ENCODE assay signal across 13 cellular contexts in genomic region chr12:91921555-91921954, GRCh38.
"Had no signal": no experiment of that assay in that cellular context is flagged by ENCODE, and none has a peak within 500 bp of the region (broad histone marks: within the 10 kb centered on the region; RNA-seq: fewer than 3 reads in every experiment).

No MANE protein-coding gene starts in this region.

- DNase-seq: activated CD4-positive, alpha-beta T cell treated with anti-CD3 and anti-CD28 coated beads, Interleukin-2, amount 50 U/mL, for 48 hours; activated CD4-positive, CD25-positive, alpha-beta regulatory T cell treated with anti-CD3 and anti-CD28 coated beads, Interleukin-2, amount 50 U/mL, for 72 hours; activated CD8-positive, alpha-beta memory T cell treated with anti-CD3 and anti-CD28 coated beads, Interleukin-2, amount 10 ng/mL, durations not matched to agents 7 days and 5 days; activated naive CD4-positive, alpha-beta T cell treated with anti-CD3 and anti-CD28 coated beads for 36 hours; anterior cingulate cortex; islet precursor cell; nephron progenitor cell; stimulated activated CD4-positive, alpha-beta T cell treated with anti-CD3 and anti-CD28 coated beads, Interleukin-4, amount 100 ng/mL, for 1 hour; stimulated activated CD8-positive, alpha-beta memory T cell treated with anti-CD3 and anti-CD28 coated beads, Interleukin-4, amount 100 ng/mL, for 48 hours; SW 1271; T-helper 9 cell; upper lobe of left lung had no signal

- H3K4me3 Mint-ChIP-seq: activated CD8-positive, alpha-beta memory T cell treated with anti-CD3 and anti-CD28 coated beads, Interleukin-2, amount 10 ng/mL, durations not matched to agents 7 days and 5 days; activated naive CD4-positive, alpha-beta T cell treated with anti-CD3 and anti-CD28 coated beads for 36 hours; nephron progenitor cell; stimulated activated naive CD8-positive, alpha-beta T cell treated with anti-CD3 and anti-CD28 coated beads, Interleukin-15, Interleukin-2, amounts not matched to agents 100 ng/mL and 50 ng/mL, for 24 hours had no signal

- H3K27ac Mint-ChIP-seq: activated CD8-positive, alpha-beta memory T cell treated with anti-CD3 and anti-CD28 coated beads, Interleukin-2, amount 10 ng/mL, durations not matched to agents 7 days and 5 days; activated naive CD4-positive, alpha-beta T cell treated with anti-CD3 and anti-CD28 coated beads for 36 hours; stimulated activated naive CD8-positive, alpha-beta T cell treated with anti-CD3 and anti-CD28 coated beads, Interleukin-15, Interleukin-2, amounts not matched to agents 100 ng/mL and 50 ng/mL, for 24 hours had no signal

- H3K27me3 Mint-ChIP-seq: activated CD8-positive, alpha-beta memory T cell treated with anti-CD3 and anti-CD28 coated beads, Interleukin-2, amount 10 ng/mL, durations not matched to agents 7 days and 5 days; stimulated activated naive CD8-positive, alpha-beta T cell treated with anti-CD3 and anti-CD28 coated beads, Interleukin-15, Interleukin-2, amounts not matched to agents 100 ng/mL and 50 ng/mL, for 24 hours had no signal

- H3K36me3 Mint-ChIP-seq: activated CD8-positive, alpha-beta memory T cell treated with anti-CD3 and anti-CD28 coated beads, Interleukin-2, amount 10 ng/mL, durations not matched to agents 7 days and 5 days had no signal

- ATAC-seq: activated CD8-positive, alpha-beta memory T cell treated with anti-CD3 and anti-CD28 coated beads, Interleukin-2, amount 10 ng/mL, durations not matched to agents 7 days and 5 days had no signal
